29 cellular contexts compared by ENCODE assay signal in the genomic region with DNA sequence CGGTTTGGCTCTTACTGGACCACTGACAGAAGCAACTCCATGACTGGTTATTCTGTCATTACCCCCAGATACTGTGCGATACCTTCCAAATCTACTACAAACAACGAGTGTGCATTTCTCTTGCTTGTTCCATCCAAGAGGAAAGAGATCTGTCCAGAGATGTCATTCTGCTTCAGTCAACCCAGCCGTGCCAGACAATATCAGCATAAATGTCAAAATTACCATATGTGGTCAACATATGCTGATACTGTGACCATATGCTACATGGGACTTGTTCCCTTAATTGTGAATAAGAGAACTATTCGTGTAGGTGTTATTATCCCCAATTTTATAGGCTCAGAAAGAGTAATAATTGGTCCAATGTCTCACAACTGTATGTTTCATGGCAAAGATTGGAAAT.
"Had no signal": no experiment of that assay in that cellular context is flagged by ENCODE, and none has a peak within 500 bp of the region (broad histone marks: within the 10 kb centered on the region; RNA-seq: fewer than 3 reads in every experiment).

No MANE protein-coding gene starts in this region.

- DNase-seq: dermis blood vessel endothelial cell; effector memory CD4-positive, alpha-beta T cell; foreskin keratinocyte; heart right ventricle; hippocampal formation; left cardiac atrium; left lung; mesenchymal stem cell; midbrain; naive thymus-derived CD4-positive, alpha-beta T cell; right lobe of liver; small intestine; stimulated activated CD4-positive, alpha-beta T cell treated with anti-CD3 and anti-CD28 coated beads, Interleukin-15, amount 100 ng/mL, for 24 hours; stimulated activated CD4-positive, alpha-beta T cell treated with anti-CD3 and anti-CD28 coated beads, Interleukin-2, amount 100 ng/mL, for 48 hours; stimulated activated CD8-positive, alpha-beta memory T cell treated with anti-CD3 and anti-CD28 coated beads, Interleukin-4, amount 100 ng/mL, for 48 hours; stimulated activated naive CD4-positive, alpha-beta T cell; stimulated activated naive CD8-positive, alpha-beta T cell treated with anti-CD3 and anti-CD28 coated beads, Interleukin-15, amount 100 ng/mL, for 72 hours; transverse colon; upper lobe of right lung; uterus had no signal

- H3K79me2 ChIP-seq: parathyroid adenoma had no signal

- H3K27ac ChIP-seq: esophagus muscularis mucosa, foreskin keratinocyte, gastroesophageal sphincter, heart right ventricle, left lung, neural progenitor cell, parathyroid adenoma, right lobe of liver, suprapubic skin, transverse colon, upper lobe of right lung, uterus had no signal

- FAIRE-seq: endothelial cell of umbilical vein, islet of Langerhans, small intestine had no signal

- H3K9me3 Mint-ChIP-seq: naive thymus-derived CD4-positive, alpha-beta T cell; nephron; neural progenitor cell; stimulated activated naive CD8-positive, alpha-beta T cell treated with anti-CD3 and anti-CD28 coated beads, Interleukin-15, amount 100 ng/mL, for 72 hours had no signal

- H2AFZ ChIP-seq: neural progenitor cell, parathyroid adenoma had no signal

- H3K9ac ChIP-seq: neural progenitor cell, parathyroid adenoma had no signal

- H3K27me3 ChIP-seq: foreskin keratinocyte, left lung, right lobe of liver, upper lobe of right lung, uterus had no signal

- H3K9me3 ChIP-seq: esophagus muscularis mucosa, gastroesophageal sphincter, heart right ventricle, left lung, right lobe of liver, suprapubic skin, transverse colon, upper lobe of right lung, uterus had no signal

- H3K4me1 ChIP-seq: esophagus muscularis mucosa, gastroesophageal sphincter, heart right ventricle, left lung, neural progenitor cell, parathyroid adenoma, right lobe of liver, transverse colon, upper lobe of right lung, uterus had no signal

- H3K27ac Mint-ChIP-seq: nephron; neural progenitor cell; progenitor cell of endocrine pancreas; stimulated activated naive CD8-positive, alpha-beta T cell treated with anti-CD3 and anti-CD28 coated beads, Interleukin-15, amount 100 ng/mL, for 72 hours had no signal

- H3K4me3 ChIP-seq: esophagus muscularis mucosa, gastroesophageal sphincter, heart right ventricle, left lung, neural progenitor cell, right lobe of liver, suprapubic skin, transverse colon, upper lobe of right lung, uterus had no signal

- ATAC-seq: foreskin keratinocyte; gastroesophageal sphincter; heart right ventricle; left cardiac atrium; left lung; naive thymus-derived CD4-positive, alpha-beta T cell; right lobe of liver; stimulated activated naive CD8-positive, alpha-beta T cell treated with anti-CD3 and anti-CD28 coated beads, Interleukin-15, amount 100 ng/mL, for 72 hours; upper lobe of right lung had no signal

- H3K4me2 ChIP-seq: neural progenitor cell had no signal

- H3K4me3 Mint-ChIP-seq: nephron; neural progenitor cell; stimulated activated naive CD8-positive, alpha-beta T cell treated with anti-CD3 and anti-CD28 coated beads, Interleukin-15, amount 100 ng/mL, for 72 hours had no signal

- H3K4me1 Mint-ChIP-seq: nephron, neural progenitor cell had no signal

- H3K36me3 Mint-ChIP-seq: naive thymus-derived CD4-positive, alpha-beta T cell; neural progenitor cell had no signal

- H3K36me3 ChIP-seq: esophagus muscularis mucosa, gastroesophageal sphincter, heart right ventricle, left lung, neural progenitor cell, right lobe of liver, suprapubic skin, transverse colon, upper lobe of right lung, uterus had no signal
